1 cellular context compared by ENCODE assay signal in the genomic region with DNA sequence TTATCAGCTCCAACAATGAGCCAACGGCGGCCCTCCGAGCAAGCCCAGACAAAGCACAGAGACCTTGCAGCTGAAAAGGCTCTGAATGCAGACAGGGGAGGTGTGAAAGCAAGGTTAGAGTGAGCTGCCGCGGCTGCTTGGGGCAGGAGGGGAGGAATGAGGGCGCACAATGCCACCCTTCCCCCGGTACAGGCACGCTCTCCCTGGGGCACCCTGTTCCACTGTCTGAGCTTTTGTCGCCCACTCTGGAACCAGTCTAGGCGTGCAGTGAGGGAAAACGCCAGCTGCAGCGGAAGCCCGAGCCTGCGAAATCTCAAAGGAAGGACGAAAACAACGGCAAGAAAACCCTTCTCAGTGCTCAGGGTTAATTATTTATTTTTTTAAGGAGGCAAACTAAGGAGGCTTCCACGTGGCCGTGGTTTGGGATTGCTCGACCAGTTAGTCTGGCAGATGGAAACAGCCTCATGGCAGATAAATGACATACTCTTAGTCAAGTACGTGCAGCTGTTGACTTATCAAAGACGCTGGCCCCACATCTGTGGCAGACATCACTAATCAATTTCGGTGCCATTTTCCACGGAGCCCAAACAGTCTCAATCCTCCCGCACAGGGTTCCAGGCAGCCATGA.
TF ChIP-seq lines count a peak whose summit lies in the region.

No MANE protein-coding gene starts in this region.

TF ChIP-seq in K562, 482 proteins besides CTCF, POLR2A, EP300 and RAD21 (continued from another document):
- TF ChIP-seq, protein P1, sequence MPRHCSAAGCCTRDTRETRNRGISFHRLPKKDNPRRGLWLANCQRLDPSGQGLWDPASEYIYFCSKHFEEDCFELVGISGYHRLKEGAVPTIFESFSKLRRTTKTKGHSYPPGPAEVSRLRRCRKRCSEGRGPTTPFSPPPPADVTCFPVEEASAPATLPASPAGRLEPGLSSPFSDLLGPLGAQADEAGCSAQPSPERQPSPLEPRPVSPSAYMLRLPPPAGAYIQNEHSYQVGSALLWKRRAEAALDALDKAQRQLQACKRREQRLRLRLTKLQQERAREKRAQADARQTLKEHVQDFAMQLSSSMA (CRISPR knock-in tag; IDR thresholded peaks at IDR 0.05): no peak
- TF ChIP-seq RBM39 (optimal IDR thresholded peaks at IDR 0.05; ENCODE audit: low read depth, low read length): no peak
- TF ChIP-seq SAFB2 (IDR thresholded peaks at IDR 0.05; ENCODE audit: borderline replicate concordance, low read depth, low read length, severe bottlenecking): no peak
- TF ChIP-seq ZNF445 (CRISPR knock-in tag; IDR thresholded peaks at IDR 0.05; ENCODE audit: low read depth): no peak
- no peak for TF ChIP-seq SIN3B (IDR thresholded peaks at IDR 0.05; ENCODE audit: low read depth)
- no peak for TF ChIP-seq TBL1XR1 (IDR thresholded peaks at IDR 0.05; ENCODE audit: low read length in 2 of 2)
- TF ChIP-seq, protein P2, sequence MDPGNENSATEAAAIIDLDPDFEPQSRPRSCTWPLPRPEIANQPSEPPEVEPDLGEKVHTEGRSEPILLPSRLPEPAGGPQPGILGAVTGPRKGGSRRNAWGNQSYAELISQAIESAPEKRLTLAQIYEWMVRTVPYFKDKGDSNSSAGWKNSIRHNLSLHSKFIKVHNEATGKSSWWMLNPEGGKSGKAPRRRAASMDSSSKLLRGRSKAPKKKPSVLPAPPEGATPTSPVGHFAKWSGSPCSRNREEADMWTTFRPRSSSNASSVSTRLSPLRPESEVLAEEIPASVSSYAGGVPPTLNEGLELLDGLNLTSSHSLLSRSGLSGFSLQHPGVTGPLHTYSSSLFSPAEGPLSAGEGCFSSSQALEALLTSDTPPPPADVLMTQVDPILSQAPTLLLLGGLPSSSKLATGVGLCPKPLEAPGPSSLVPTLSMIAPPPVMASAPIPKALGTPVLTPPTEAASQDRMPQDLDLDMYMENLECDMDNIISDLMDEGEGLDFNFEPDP (CRISPR knock-in tag; IDR thresholded peaks at IDR 0.05): no peak
- TF ChIP-seq, protein P3, sequence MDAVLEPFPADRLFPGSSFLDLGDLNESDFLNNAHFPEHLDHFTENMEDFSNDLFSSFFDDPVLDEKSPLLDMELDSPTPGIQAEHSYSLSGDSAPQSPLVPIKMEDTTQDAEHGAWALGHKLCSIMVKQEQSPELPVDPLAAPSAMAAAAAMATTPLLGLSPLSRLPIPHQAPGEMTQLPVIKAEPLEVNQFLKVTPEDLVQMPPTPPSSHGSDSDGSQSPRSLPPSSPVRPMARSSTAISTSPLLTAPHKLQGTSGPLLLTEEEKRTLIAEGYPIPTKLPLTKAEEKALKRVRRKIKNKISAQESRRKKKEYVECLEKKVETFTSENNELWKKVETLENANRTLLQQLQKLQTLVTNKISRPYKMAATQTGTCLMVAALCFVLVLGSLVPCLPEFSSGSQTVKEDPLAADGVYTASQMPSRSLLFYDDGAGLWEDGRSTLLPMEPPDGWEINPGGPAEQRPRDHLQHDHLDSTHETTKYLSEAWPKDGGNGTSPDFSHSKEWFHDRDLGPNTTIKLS (IDR thresholded peaks at IDR 0.05; ENCODE audit: borderline replicate concordance, low read depth): no peak
- TF ChIP-seq ZNF143 (CRISPR knock-in tag; IDR thresholded peaks at IDR 0.05): no peak
- TF ChIP-seq, protein P4, sequence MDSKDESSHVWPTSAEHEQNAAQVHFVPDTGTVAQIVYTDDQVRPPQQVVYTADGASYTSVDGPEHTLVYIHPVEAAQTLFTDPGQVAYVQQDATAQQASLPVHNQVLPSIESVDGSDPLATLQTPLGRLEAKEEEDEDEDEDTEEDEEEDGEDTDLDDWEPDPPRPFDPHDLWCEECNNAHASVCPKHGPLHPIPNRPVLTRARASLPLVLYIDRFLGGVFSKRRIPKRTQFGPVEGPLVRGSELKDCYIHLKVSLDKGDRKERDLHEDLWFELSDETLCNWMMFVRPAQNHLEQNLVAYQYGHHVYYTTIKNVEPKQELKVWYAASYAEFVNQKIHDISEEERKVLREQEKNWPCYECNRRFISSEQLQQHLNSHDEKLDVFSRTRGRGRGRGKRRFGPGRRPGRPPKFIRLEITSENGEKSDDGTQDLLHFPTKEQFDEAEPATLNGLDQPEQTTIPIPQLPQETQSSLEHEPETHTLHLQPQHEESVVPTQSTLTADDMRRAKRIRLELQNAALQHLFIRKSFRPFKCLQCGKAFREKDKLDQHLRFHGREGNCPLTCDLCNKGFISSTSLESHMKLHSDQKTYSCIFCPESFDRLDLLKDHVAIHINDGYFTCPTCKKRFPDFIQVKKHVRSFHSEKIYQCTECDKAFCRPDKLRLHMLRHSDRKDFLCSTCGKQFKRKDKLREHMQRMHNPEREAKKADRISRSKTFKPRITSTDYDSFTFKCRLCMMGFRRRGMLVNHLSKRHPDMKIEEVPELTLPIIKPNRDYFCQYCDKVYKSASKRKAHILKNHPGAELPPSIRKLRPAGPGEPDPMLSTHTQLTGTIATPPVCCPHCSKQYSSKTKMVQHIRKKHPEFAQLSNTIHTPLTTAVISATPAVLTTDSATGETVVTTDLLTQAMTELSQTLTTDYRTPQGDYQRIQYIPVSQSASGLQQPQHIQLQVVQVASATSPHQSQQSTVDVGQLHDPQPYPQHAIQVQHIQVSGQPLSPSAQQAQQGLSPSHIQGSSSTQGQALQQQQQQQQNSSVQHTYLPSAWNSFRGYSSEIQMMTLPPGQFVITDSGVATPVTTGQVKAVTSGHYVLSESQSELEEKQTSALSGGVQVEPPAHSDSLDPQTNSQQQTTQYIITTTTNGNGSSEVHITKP (IDR thresholded peaks at IDR 0.05; ENCODE audit: partially characterized antibody): no peak
- TF ChIP-seq POLR2G (IDR thresholded peaks at IDR 0.05; ENCODE audit: low read depth, low read length): no peak
- TF ChIP-seq, protein P5, sequence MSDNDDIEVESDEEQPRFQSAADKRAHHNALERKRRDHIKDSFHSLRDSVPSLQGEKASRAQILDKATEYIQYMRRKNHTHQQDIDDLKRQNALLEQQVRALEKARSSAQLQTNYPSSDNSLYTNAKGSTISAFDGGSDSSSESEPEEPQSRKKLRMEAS (CRISPR knock-in tag; IDR thresholded peaks at IDR 0.05): peak; percentile 69
- no peak for TF ChIP-seq GABPB2 (CRISPR knock-in tag; conservative IDR thresholded peaks at IDR 0.05)
- no peak for TF ChIP-seq TAF7 (tag; IDR thresholded peaks at IDR 0.05)
- peak; percentile 66; the same call in 1 of the 2 replicates for TF ChIP-seq TAL1 (IDR thresholded peaks at IDR 0.05)
- no peak for TF ChIP-seq GABPA (tag; conservative IDR thresholded peaks at IDR 0.05; ENCODE audit: low read depth)
- peak; percentile 72 for TF ChIP-seq TEAD4 (IDR thresholded peaks at IDR 0.05; ENCODE audit: low read length)
- TF ChIP-seq TEAD4 (CRISPR knock-in tag; IDR thresholded peaks at IDR 0.05; ENCODE audit: borderline replicate concordance): no peak
- no peak for TF ChIP-seq HDAC2 (IDR thresholded peaks at IDR 0.05)
- TF ChIP-seq POLR2AphosphoS5 (IDR thresholded peaks at IDR 0.05; ENCODE audit: control insufficient read depth, insufficient read depth, low read depth, low read length): peak; percentile 34; the same call in 1 of the 2 replicates
- TF ChIP-seq MEIS2 (IDR thresholded peaks at IDR 0.05; ENCODE audit: partially characterized antibody): no peak
- no peak for TF ChIP-seq DNMT1 (IDR thresholded peaks at IDR 0.05)
- TF ChIP-seq JUN (IDR thresholded peaks at IDR 0.05; ENCODE audit: borderline replicate concordance, low read depth, low read length): no peak
- no peak for TF ChIP-seq JUN (CRISPR knock-in tag; IDR thresholded peaks at IDR 0.05; ENCODE audit: borderline replicate concordance)
- no peak for TF ChIP-seq EP400 (IDR thresholded peaks at IDR 0.05)
- TF ChIP-seq, protein P6, sequence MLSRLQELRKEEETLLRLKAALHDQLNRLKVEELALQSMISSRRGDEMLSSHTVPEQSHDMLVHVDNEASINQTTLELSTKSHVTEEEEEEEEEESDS (CRISPR knock-in tag; IDR thresholded peaks at IDR 0.05): no peak
- TF ChIP-seq, protein P7, sequence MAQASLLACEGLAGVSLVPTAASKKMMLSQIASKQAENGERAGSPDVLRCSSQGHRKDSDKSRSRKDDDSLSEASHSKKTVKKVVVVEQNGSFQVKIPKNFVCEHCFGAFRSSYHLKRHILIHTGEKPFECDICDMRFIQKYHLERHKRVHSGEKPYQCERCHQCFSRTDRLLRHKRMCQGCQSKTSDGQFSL (CRISPR knock-in tag; IDR thresholded peaks at IDR 0.05): no peak
- TF ChIP-seq, protein P7 (tag; IDR thresholded peaks at IDR 0.05): no peak
- TF ChIP-seq MCM2 (IDR thresholded peaks at IDR 0.05; ENCODE audit: low read depth): no peak
- TF ChIP-seq KAT8 (IDR thresholded peaks at IDR 0.05; ENCODE audit: low read depth): no peak
- TF ChIP-seq MTA1 (IDR thresholded peaks at IDR 0.05; ENCODE audit: borderline replicate concordance): no peak
- TF ChIP-seq ZNF3 (CRISPR knock-in tag; IDR thresholded peaks at IDR 0.05): no peak
- no peak for TF ChIP-seq ZEB2 (IDR thresholded peaks at IDR 0.05)
- TF ChIP-seq ZZZ3 (IDR thresholded peaks at IDR 0.05): no peak
- no peak for TF ChIP-seq GATAD2A (IDR thresholded peaks at IDR 0.05)
- no peak for TF ChIP-seq IFI16 (CRISPR knock-in tag; IDR thresholded peaks at IDR 0.05)
- TF ChIP-seq, protein P8, sequence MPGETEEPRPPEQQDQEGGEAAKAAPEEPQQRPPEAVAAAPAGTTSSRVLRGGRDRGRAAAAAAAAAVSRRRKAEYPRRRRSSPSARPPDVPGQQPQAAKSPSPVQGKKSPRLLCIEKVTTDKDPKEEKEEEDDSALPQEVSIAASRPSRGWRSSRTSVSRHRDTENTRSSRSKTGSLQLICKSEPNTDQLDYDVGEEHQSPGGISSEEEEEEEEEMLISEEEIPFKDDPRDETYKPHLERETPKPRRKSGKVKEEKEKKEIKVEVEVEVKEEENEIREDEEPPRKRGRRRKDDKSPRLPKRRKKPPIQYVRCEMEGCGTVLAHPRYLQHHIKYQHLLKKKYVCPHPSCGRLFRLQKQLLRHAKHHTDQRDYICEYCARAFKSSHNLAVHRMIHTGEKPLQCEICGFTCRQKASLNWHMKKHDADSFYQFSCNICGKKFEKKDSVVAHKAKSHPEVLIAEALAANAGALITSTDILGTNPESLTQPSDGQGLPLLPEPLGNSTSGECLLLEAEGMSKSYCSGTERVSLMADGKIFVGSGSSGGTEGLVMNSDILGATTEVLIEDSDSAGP (CRISPR knock-in tag; IDR thresholded peaks at IDR 0.05): no peak
- TF ChIP-seq FOXP1 (CRISPR knock-in tag; IDR thresholded peaks at IDR 0.05): no peak
- TF ChIP-seq, protein P9, sequence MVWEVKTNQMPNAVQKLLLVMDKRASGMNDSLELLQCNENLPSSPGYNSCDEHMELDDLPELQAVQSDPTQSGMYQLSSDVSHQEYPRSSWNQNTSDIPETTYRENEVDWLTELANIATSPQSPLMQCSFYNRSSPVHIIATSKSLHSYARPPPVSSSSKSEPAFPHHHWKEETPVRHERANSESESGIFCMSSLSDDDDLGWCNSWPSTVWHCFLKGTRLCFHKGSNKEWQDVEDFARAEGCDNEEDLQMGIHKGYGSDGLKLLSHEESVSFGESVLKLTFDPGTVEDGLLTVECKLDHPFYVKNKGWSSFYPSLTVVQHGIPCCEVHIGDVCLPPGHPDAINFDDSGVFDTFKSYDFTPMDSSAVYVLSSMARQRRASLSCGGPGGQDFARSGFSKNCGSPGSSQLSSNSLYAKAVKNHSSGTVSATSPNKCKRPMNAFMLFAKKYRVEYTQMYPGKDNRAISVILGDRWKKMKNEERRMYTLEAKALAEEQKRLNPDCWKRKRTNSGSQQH (CRISPR knock-in tag; IDR thresholded peaks at IDR 0.05): no peak
TF ChIP-seq in K562: peak in this region for 18.
